9 cellular contexts compared by ENCODE assay signal in the genomic region with DNA sequence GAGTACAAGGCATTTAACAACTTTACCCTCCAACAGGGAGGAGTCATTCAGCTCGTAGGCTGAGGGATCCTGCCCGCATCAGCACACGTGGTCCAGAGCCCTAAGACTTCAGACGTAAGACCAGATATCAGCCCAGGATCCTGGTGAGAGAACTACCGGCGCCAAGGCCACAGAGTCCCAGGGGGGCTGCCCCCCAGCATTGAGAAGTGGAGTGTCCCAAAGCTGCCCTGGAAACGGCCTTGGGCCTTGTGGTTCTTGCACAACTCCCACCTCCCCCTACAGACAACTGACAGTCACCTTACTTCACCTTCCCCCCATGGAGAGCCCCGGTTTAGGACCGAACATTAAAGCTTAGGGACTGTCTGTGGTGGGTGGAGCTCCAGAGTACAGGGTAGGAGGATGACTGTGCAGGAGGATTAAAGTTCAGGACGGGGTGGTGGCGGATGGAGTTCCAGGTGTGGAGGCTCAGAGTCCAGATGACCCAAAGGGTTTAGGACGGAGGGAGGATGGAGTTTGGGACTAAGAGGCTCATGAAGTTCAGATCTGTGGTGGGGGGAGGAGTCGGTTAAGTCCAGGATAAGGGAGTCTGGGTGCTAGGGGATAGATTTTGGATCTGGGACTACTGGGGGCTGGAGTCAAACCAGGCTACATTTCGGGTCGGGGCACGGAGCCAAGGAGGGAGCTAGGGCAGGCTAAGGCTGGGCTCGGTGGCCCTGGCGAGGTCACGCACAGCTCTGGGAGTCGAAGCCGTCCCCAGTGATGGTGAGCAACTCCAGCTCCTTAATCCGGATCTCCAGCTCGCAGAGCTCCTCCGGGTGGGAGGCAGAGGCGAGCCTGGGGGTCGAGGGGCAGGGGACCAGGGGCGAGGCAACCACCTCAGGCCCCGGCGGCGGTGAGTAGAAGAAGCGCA. TPM values are rescaled to one million over a fixed set of nuclear protein-coding genes. Genes with fewer than 3 reads are reported as not detected.
A peak's percentile ranks its signal among the peaks of the same experiment; 100 is the strongest.
DNase-seq lines count a peak whose midpoint lies in the region; ATAC-seq and TF ChIP-seq lines count a peak whose summit lies in the region.
"Had no signal": no experiment of that assay in that cellular context is flagged by ENCODE, and none has a peak within 500 bp of the region (broad histone marks: within the 10 kb centered on the region; RNA-seq: fewer than 3 reads in every experiment).

No MANE protein-coding gene starts in this region.

- POLR2A ChIA-PET in activated CD4-positive, alpha-beta T cell treated with anti-CD3 and anti-CD28 coated beads, Interleukin-2, amount 10 ng/mL, durations not matched to agents 7 days and 5 days (lab: Charles Lee), result interaction anchor here (0.6 kb wide), 1 partner anchor 75 kb away, joined by 3 read pairs; a partner anchor contains a TSS

- ATAC-seq in left lung (no peak), GM21825 (IDR thresholded peaks at IDR 0.05; ENCODE audit: unreplicated experiment) (no peak), GM18511 (IDR thresholded peaks at IDR 0.05; ENCODE audit: unreplicated experiment) (no peak)

- peak overlapping the region; percentile 63 for H3K27ac Mint-ChIP-seq in activated CD4-positive, alpha-beta T cell treated with anti-CD3 and anti-CD28 coated beads, Interleukin-2, amount 10 ng/mL, durations not matched to agents 7 days and 5 days

- H3K27me3 Mint-ChIP-seq in activated CD4-positive, alpha-beta T cell treated with anti-CD3 and anti-CD28 coated beads, Interleukin-2, amount 10 ng/mL, durations not matched to agents 7 days and 5 days, result peaks cover 29% of the 10 kb centered on the region

- peak overlapping the region; percentile 80 to 85 for H3K27ac ChIP-seq in left lung
- peak overlapping the region; percentile 45 to 61 for H3K27ac ChIP-seq in tibial artery

- H3K27me3 ChIP-seq in left lung, result no peaks in the 10 kb centered on the region
- H3K27me3 ChIP-seq in tibial artery, result no peaks in the 10 kb centered on the region

- H3K36me3 ChIP-seq in left lung, result peaks cover 0 to 2% of the 10 kb centered on the region in 2 donors
- no peaks in the 10 kb centered on the region for H3K36me3 ChIP-seq in tibial artery

- no peaks in the 10 kb centered on the region for H3K36me3 Mint-ChIP-seq in activated CD4-positive, alpha-beta T cell treated with anti-CD3 and anti-CD28 coated beads, Interleukin-2, amount 10 ng/mL, durations not matched to agents 7 days and 5 days (ENCODE audit: low read depth)

- H3K4me1 ChIP-seq in left lung (peaks cover 18 to 74% of the 10 kb centered on the region in 2 donors), tibial artery (peaks cover 0 to 39% (median 18%) of the 10 kb centered on the region in 4 donors)

- no peaks in the 10 kb centered on the region for H3K9me3 ChIP-seq in left lung
- H3K9me3 ChIP-seq in tibial artery, result no peaks in the 10 kb centered on the region

- peak overlapping the region; percentile 55 for H3K4me3 ChIP-seq in astrocyte of the cerebellum (ENCODE audit: low read depth, low read length)
- peak overlapping the region; percentile 42 to 57 for H3K4me3 ChIP-seq in left lung
- peak overlapping the region; percentile 51 to 59 for H3K4me3 ChIP-seq in tibial artery

- CTCF ChIA-PET in activated CD4-positive, alpha-beta T cell treated with anti-CD3 and anti-CD28 coated beads, Interleukin-2, amount 10 ng/mL, durations not matched to agents 7 days and 5 days (lab: Charles Lee), result interaction anchor here (1.0 to 1.2 kb wide), 3 partner anchors 9 to 16 kb away, joined by 3 read pairs; no protein-coding TSS in a partner anchor

- intact Hi-C loops in left lung (cut with DNase I), result no loop called here
- intact Hi-C loops in tibial artery (cut with DNase I; ENCODE audit: low total_unique reads), result loop anchor here (5.0 kb wide), 1 partner anchor 38 kb away; a partner anchor contains a TSS

- TF ChIP-seq CTCF in astrocyte of the cerebellum (IDR thresholded peaks at IDR 0.05; ENCODE audit: low read depth, low read length, missing control alignments) (no peak), left lung (IDR thresholded peaks at IDR 0.05) (no peak), tibial artery (IDR thresholded peaks at IDR 0.05) (no peak)

- in situ Hi-C loops in astrocyte of the cerebellum (cut with HindIII; ENCODE audit: low sequenced_read_pairs), result no loop called here

- peak overlapping the region; percentile 69 for H3K4me3 Mint-ChIP-seq in activated CD4-positive, alpha-beta T cell treated with anti-CD3 and anti-CD28 coated beads, Interleukin-2, amount 10 ng/mL, durations not matched to agents 7 days and 5 days

- H3K9me3 Mint-ChIP-seq in activated CD4-positive, alpha-beta T cell treated with anti-CD3 and anti-CD28 coated beads, Interleukin-2, amount 10 ng/mL, durations not matched to agents 7 days and 5 days, result no peaks in the 10 kb centered on the region

- peaks cover 25% of the 10 kb centered on the region for H3K4me1 Mint-ChIP-seq in activated CD4-positive, alpha-beta T cell treated with anti-CD3 and anti-CD28 coated beads, Interleukin-2, amount 10 ng/mL, durations not matched to agents 7 days and 5 days

- DNase-seq in activated CD4-positive, alpha-beta T cell treated with anti-CD3 and anti-CD28 coated beads, Interleukin-2, amount 10 ng/mL, durations not matched to agents 7 days and 5 days, result no peak
- DNase-seq in activated CD4-positive, alpha-beta T cell treated with anti-CD3 and anti-CD28 coated beads for 4 hours, result no peak
- DNase-seq in astrocyte of the cerebellum (ENCODE audit: low read depth), result no peak
- no peak for DNase-seq in left lung
- no peak for DNase-seq in tibial artery
- no peak for DNase-seq in activated gamma-delta T cell (lab: John Stamatoyannopoulos, UW)

RNA-seq across cellular contexts. Expression of a gene that starts 0.9 kb away (rescaled TPM):
- under 1 TPM; 0.25 to 0.27 TPM for total RNA-seq in activated CD4-positive, alpha-beta T cell treated with anti-CD3 and anti-CD28 coated beads, Interleukin-2, amount 10 ng/mL, durations not matched to agents 7 days and 5 days
- 1 to 10 TPM in 1 of 2 donors, not detected in 1; 2.2 TPM for total RNA-seq in left lung
- total RNA-seq: mononuclear cell had no signal

RNA-seq across cellular contexts. Expression of a gene that starts 36.5 kb away (rescaled TPM):
- 10 to 100 TPM; 97.2 to 97.4 TPM for total RNA-seq in activated CD4-positive, alpha-beta T cell treated with anti-CD3 and anti-CD28 coated beads, Interleukin-2, amount 10 ng/mL, durations not matched to agents 7 days and 5 days
- total RNA-seq in left lung, result 1,000 to 10,000 TPM in 1 of 2 donors, 100 to 1,000 TPM in 1; 928 to 1,244 TPM

Comparison
In these comparisons a context has a peak if more than half of its experiments do, and no peak if none do; other contexts are left out.
1. RNA of a gene that starts 36.5 kb away (total RNA-seq): 928 to 1,244 TPM in left lung; 97.2 to 97.4 TPM in activated CD4-positive, alpha-beta T cell treated with anti-CD3 and anti-CD28 coated beads, Interleukin-2, amount 10 ng/mL, durations not matched to agents 7 days and 5 days; every median in the first group is over 4 times any median in the second.
2. Peak in every context shown above with its lines, with median percentiles within 50 percentile points of each other: H3K4me3 ChIP-seq.